In genomic region chr13:25114220-25114619, GRCh38 we compare ENCODE assay signal across 8 cellular contexts.
DNase-seq lines count a peak whose midpoint lies in the region; ATAC-seq and TF ChIP-seq lines count a peak whose summit lies in the region.

No MANE protein-coding gene starts in this region.

- DNase-seq in activated gamma-delta T cell treated with Interleukin-2 at 50 U/mL for 16 hours (peak; percentile 28), activated gamma-delta T cell (lab: John Stamatoyannopoulos, UW) (no peak), NCI-H345 treated with DMSO at 0.1 percent for 48 hours (lab: John Stamatoyannopoulos, UW; ENCODE audit: unreplicated experiment) (peak; percentile 67), choroid plexus epithelial cell (ENCODE audit: low read depth) (peak; percentile 88), left kidney (ENCODE audit: low read depth, low spot score) (peak; percentile 92)
- peak; percentile 52 for DNase-seq in activated CD4-positive, CD25-positive, alpha-beta regulatory T cell treated with anti-CD3 and anti-CD28 coated beads, Interleukin-2, amount 50 U/mL, for 72 hours
- peak; percentile 17 to 65 (median 38) for DNase-seq in stimulated activated CD4-positive, alpha-beta T cell treated with anti-CD3 and anti-CD28 coated beads, TNF-alpha, amount 100 ng/mL, for 24 hours (ENCODE audit: low read depth in 3 of 3)

- no peak overlapping the region for H3K4me3 ChIP-seq in choroid plexus epithelial cell (ENCODE audit: low read depth, low read length)

- ATAC-seq in HG03066 (IDR thresholded peaks at IDR 0.05; ENCODE audit: low read depth, unreplicated experiment) = peak; percentile 75

- TF ChIP-seq CTCF in choroid plexus epithelial cell (conservative IDR thresholded peaks at IDR 0.05; ENCODE audit: low read depth, low read length) = peak; percentile 98
